13 cellular contexts compared by ENCODE assay signal in genomic region chr1:70072239-70072751, GRCh38.
A peak's percentile ranks its signal among the peaks of the same experiment; 100 is the strongest.
DNase-seq lines count a peak whose midpoint lies in the region; ATAC-seq, FAIRE-seq and TF ChIP-seq lines count a peak whose summit lies in the region.
"Had no signal": no experiment of that assay in that cellular context is flagged by ENCODE, and none has a peak within 500 bp of the region (broad histone marks: within the 10 kb centered on the region; RNA-seq: fewer than 3 reads in every experiment).

No MANE protein-coding gene starts in this region.

- H3K4me1 ChIP-seq in SK-N-SH (ENCODE audit: control insufficient read depth in 1 of 2, insufficient read depth in 2 of 2, low read depth in 1 of 2, low read length in 1 of 2) = no peaks in the 10 kb centered on the region
- H3K4me1 ChIP-seq: SJSA1 had no signal

- POLR2A ChIA-PET in SK-N-SH (lab: Yijun Ruan, JAX) = no interaction called here
- POLR2A ChIA-PET in HEK293T (lab: Yijun Ruan, JAX) = no interaction called here

- ATAC-seq in GM21723 (IDR thresholded peaks at IDR 0.05; ENCODE audit: unreplicated experiment) = no peak

- H3K4me2 ChIP-seq in SK-N-SH = no peak overlapping the region

- no peak overlapping the region for H3K4me3 ChIP-seq in SK-N-SH (ENCODE audit: low read depth in 2 of 2, low read length in 1 of 2)
- H3K4me3 ChIP-seq in fibroblast of the aortic adventitia (ENCODE audit: low read depth, low read length) = no peak overlapping the region
- H3K4me3 ChIP-seq: SJSA1 had no signal

- H3K9ac ChIP-seq in SK-N-SH = no peak overlapping the region

- no peak for TF ChIP-seq RAD21 in SK-N-SH (IDR thresholded peaks at IDR 0.05; ENCODE audit: low read length)

- no peaks in the 10 kb centered on the region for H3K9me2 ChIP-seq in SK-N-SH

- H3K9me3 ChIP-seq in SK-N-SH = no peaks in the 10 kb centered on the region
- H3K9me3 ChIP-seq: SJSA1 had no signal

- H2AFZ ChIP-seq in SK-N-SH (ENCODE audit: low read depth) = peak overlapping the region; percentile 20; the same call in 1 of the 2 replicates

- no peaks in the 10 kb centered on the region for H3K79me2 ChIP-seq in SK-N-SH (ENCODE audit: insufficient read depth)

- CTCF ChIA-PET in SK-N-SH (lab: Yijun Ruan, JAX) (no interaction called here), HEK293T (lab: Yijun Ruan, JAX) (interaction anchor here (0.5 kb wide), 1 partner anchor 82 kb away, joined by 4 read pairs; no protein-coding TSS in a partner anchor)

- H4K20me1 ChIP-seq in SK-N-SH (ENCODE audit: insufficient read depth) = no peaks in the 10 kb centered on the region

- peak; percentile 30 for FAIRE-seq in H54 (lab: Jason Lieb, UNC)

- TF ChIP-seq CTCF in SK-N-SH (IDR thresholded peaks at IDR 0.05) = no peak
- no peak for TF ChIP-seq CTCF in fibroblast of the aortic adventitia (IDR thresholded peaks at IDR 0.05; ENCODE audit: insufficient read depth, low read length)

- H3K36me3 ChIP-seq in SK-N-SH (replicated peaks in 1 of 2; ENCODE audit: control insufficient read depth in 1 of 2, insufficient read depth in 2 of 2, low read length in 1 of 2) = no peaks in the 10 kb centered on the region
- H3K36me3 ChIP-seq: SJSA1 had no signal

- TF ChIP-seq POLR2A in H54 (IDR thresholded peaks at IDR 0.05; ENCODE audit: low read depth, low read length) = no peak

- H3F3A ChIP-seq in SK-N-SH (replicated peaks; ENCODE audit: insufficient read depth) = no peaks in the 10 kb centered on the region

- no peak for TF ChIP-seq EP300 in SK-N-SH (IDR thresholded peaks at IDR 0.05; ENCODE audit: borderline replicate concordance in 1 of 2, low read depth in 1 of 2, low read length in 1 of 2)

- peak; percentile 10 for DNase-seq in AG08396 (ENCODE audit: low spot score)
- DNase-seq in H54 (ENCODE audit: insufficient read length, low spot score) = no peak
- no peak for DNase-seq in SK-N-SH
- peak; percentile 56 for DNase-seq in fibroblast of the aortic adventitia (ENCODE audit: low read depth)
- no peak for DNase-seq in HEK293T (ENCODE audit: extremely low spot score)
- DNase-seq in T-helper 2 cell = no peak
- DNase-seq in glomerular visceral epithelial cell (ENCODE audit: extremely low spot score) = no peak
- DNase-seq: activated CD4-positive, alpha-beta T cell treated with anti-CD3 and anti-CD28 coated beads for 4 hours; activated gamma-delta T cell treated with Interleukin-2 at 50 U/mL for 16 hours; CD4-positive, CD25-positive, alpha-beta regulatory T cell; dermis blood vessel endothelial cell had no signal

- H3K27me3 ChIP-seq in SK-N-SH (ENCODE audit: insufficient read depth) = no peaks in the 10 kb centered on the region
- H3K27me3 ChIP-seq: SJSA1 had no signal

- no peak overlapping the region for H3K27ac ChIP-seq in SK-N-SH (ENCODE audit: low read depth in 2 of 2, low read length in 1 of 2)
- H3K27ac ChIP-seq: SJSA1 had no signal

TF ChIP-seq in SK-N-SH, 30 proteins besides CTCF, POLR2A, EP300 and RAD21:
- peak; percentile 21; the same call in 1 of the 2 replicates for TF ChIP-seq FOSL2 (IDR thresholded peaks at IDR 0.05; ENCODE audit: borderline replicate concordance, low read depth)
- no peak for TF ChIP-seq ELF1 (IDR thresholded peaks at IDR 0.05)

TF ChIP-seq in HEK293T, 16 proteins besides CTCF, POLR2A, EP300 and RAD21:
- TF ChIP-seq ARNT (IDR thresholded peaks at IDR 0.05) (no peak), NFRKB (IDR thresholded peaks at IDR 0.05) (no peak), HDGF (IDR thresholded peaks at IDR 0.05; ENCODE audit: borderline replicate concordance) (no peak), CTBP1 (IDR thresholded peaks at IDR 0.05; ENCODE audit: borderline replicate concordance) (no peak), FOXK2 (IDR thresholded peaks at IDR 0.05) (no peak), FOXA1 (IDR thresholded peaks at IDR 0.05) (no peak), ZNF384 (IDR thresholded peaks at IDR 0.05) (no peak)

Comparison
In these comparisons a context has a peak if more than half of its experiments do, and no peak if none do; other contexts are left out.
1. DNase-seq: peak in AG08396 (single experiment) and fibroblast of the aortic adventitia (single experiment); none in H54 (single experiment), SK-N-SH (single experiment), HEK293T (single experiment), T-helper 2 cell (0 of 5) and glomerular visceral epithelial cell (single experiment).